ENCODE assay signal across 16 cellular contexts in genomic region chr4:157389751-157390150, GRCh38.
DNase-seq lines count a peak whose midpoint lies in the region; ATAC-seq and TF ChIP-seq lines count a peak whose summit lies in the region.
"Had no signal": no experiment of that assay in that cellular context is flagged by ENCODE, and none has a peak within 500 bp of the region (broad histone marks: within the 10 kb centered on the region; RNA-seq: fewer than 3 reads in every experiment).

No MANE protein-coding gene starts in this region.

- TF ChIP-seq CTCF in astrocyte of the cerebellum (IDR thresholded peaks at IDR 0.05; ENCODE audit: low read depth, low read length, missing control alignments): no peak
- no peak for TF ChIP-seq CTCF in esophagus squamous epithelium (IDR thresholded peaks at IDR 0.05)

- H3K79me2 ChIP-seq in trophoblast cell (ENCODE audit: control insufficient read depth, insufficient read depth, low read length, poor library complexity): no peaks in the 10 kb centered on the region

- DNase-seq in DMS53 treated with DMSO at 0.1 percent for 48 hours (lab: John Stamatoyannopoulos, UW; ENCODE audit: unreplicated experiment) (peak; percentile 38), NCI-H2171 treated with DMSO at 0.1 percent for 48 hours (lab: John Stamatoyannopoulos, UW) (peak; percentile 83), astrocyte of the cerebellum (ENCODE audit: low read depth) (peak; percentile 4), trophoblast cell (no peak), esophagus squamous epithelium (lab: John Stamatoyannopoulos, UW) (no peak), NCI-H2029 (lab: John Stamatoyannopoulos, UW) (no peak)
- DNase-seq: AML-193, GF-D8, GOT3, KBM-7, NCI-H1105, NCI-H2029 treated with DMSO at 0.1 percent for 48 hours, NCI-H2227 treated with DMSO at 0.1 percent for 48 hours, NCI-H82, SIG-M5 had no signal

- peak overlapping the region; percentile 14 for H2AK5ac ChIP-seq in trophoblast cell (ENCODE audit: low read length)

- H3K27ac ChIP-seq in trophoblast cell (ENCODE audit: low read depth, low read length) (no peak overlapping the region), esophagus squamous epithelium (no peak overlapping the region)

- H2BK5ac ChIP-seq in trophoblast cell (ENCODE audit: low read depth, low read length, poor library complexity): peak overlapping the region; percentile 56

- H3K9me3 ChIP-seq in trophoblast cell (ENCODE audit: insufficient read depth, low read depth, low read length): no peaks in the 10 kb centered on the region
- no peaks in the 10 kb centered on the region for H3K9me3 ChIP-seq in esophagus squamous epithelium

- H3K27me3 ChIP-seq in trophoblast cell (ENCODE audit: insufficient read depth, low read length) (no peaks in the 10 kb centered on the region), esophagus squamous epithelium (no peaks in the 10 kb centered on the region)

- peaks cover 3 to 7% of the 10 kb centered on the region in 2 experiments for H3K4me1 ChIP-seq in trophoblast cell (ENCODE audit: control insufficient read depth in 1 of 2, insufficient read depth in 2 of 2, low read length in 2 of 2)
- H3K4me1 ChIP-seq in esophagus squamous epithelium: no peaks in the 10 kb centered on the region

- peak overlapping the region; percentile 14 for H4K91ac ChIP-seq in trophoblast cell (ENCODE audit: low read depth, low read length)

- no peak overlapping the region for H3K4me2 ChIP-seq in trophoblast cell (ENCODE audit: low read length)

- peaks cover 3% of the 10 kb centered on the region for H3K79me1 ChIP-seq in trophoblast cell (ENCODE audit: low read length)

- H3K36me3 ChIP-seq in trophoblast cell (ENCODE audit: control insufficient read depth in 1 of 2, insufficient read depth in 2 of 2, low read length in 2 of 2) (no peaks in the 10 kb centered on the region), esophagus squamous epithelium (no peaks in the 10 kb centered on the region)

- TF ChIP-seq POLR2A in esophagus squamous epithelium (IDR thresholded peaks at IDR 0.05): no peak

- intact Hi-C loops in esophagus squamous epithelium (cut with DNase I): no loop called here

- ATAC-seq in HG03442 (IDR thresholded peaks at IDR 0.05; ENCODE audit: unreplicated experiment): no peak

- H2BK120ac ChIP-seq in trophoblast cell (ENCODE audit: insufficient read depth, low read length, poor library complexity): peak overlapping the region; percentile 60

- H3K18ac ChIP-seq in trophoblast cell (ENCODE audit: low read length): peak overlapping the region; percentile 71

- H3K23ac ChIP-seq in trophoblast cell (ENCODE audit: low read length): no peak overlapping the region

- peak overlapping the region; percentile 92 for H2BK12ac ChIP-seq in trophoblast cell (ENCODE audit: low read length)

- WGBS in trophoblast cell (ENCODE audit: extremely low coverage, insufficient coverage, insufficient read length): no CpG with 5 or more reads among the region's 3 CpGs
- WGBS in esophagus squamous epithelium, 2 donors: 56 to 60% methylated on average over 3 of the region's 3 CpGs

- peak overlapping the region; percentile 47 for H4K8ac ChIP-seq in trophoblast cell (ENCODE audit: low read depth, low read length)

- H3K14ac ChIP-seq in trophoblast cell (ENCODE audit: low read length): peak overlapping the region; percentile 61

- no peak overlapping the region for H3K9ac ChIP-seq in trophoblast cell (ENCODE audit: low read length)

- H4K12ac ChIP-seq in trophoblast cell (ENCODE audit: low read depth, low read length): peak overlapping the region; percentile 43

- H3K4ac ChIP-seq in trophoblast cell (ENCODE audit: low read depth, low read length): peak overlapping the region; percentile 55

- H3K4me3 ChIP-seq in astrocyte of the cerebellum (ENCODE audit: low read depth, low read length) (no peak overlapping the region), trophoblast cell (ENCODE audit: low read depth, low read length) (no peak overlapping the region), esophagus squamous epithelium (no peak overlapping the region)

- no peak overlapping the region for H2AFZ ChIP-seq in trophoblast cell (ENCODE audit: insufficient read depth, low read length, poor library complexity)

- in situ Hi-C loops in astrocyte of the cerebellum (cut with HindIII; ENCODE audit: low sequenced_read_pairs): no loop called here

Comparison
In these comparisons a context has a peak if more than half of its experiments do, and no peak if none do; other contexts are left out.
1. DNase-seq: peak in DMS53 treated with DMSO at 0.1 percent for 48 hours (single experiment), NCI-H2171 treated with DMSO at 0.1 percent for 48 hours (single experiment) and astrocyte of the cerebellum (single experiment); none in trophoblast cell (0 of 2), esophagus squamous epithelium (single experiment) and NCI-H2029 (single experiment).